8 cellular contexts compared by ENCODE assay signal in genomic region chr2:135709992-135710391, GRCh38. TPM values are rescaled to one million over a fixed set of nuclear protein-coding genes. Genes with fewer than 3 reads are reported as not detected.
A peak's percentile ranks its signal among the peaks of the same experiment; 100 is the strongest.
DNase-seq lines count a peak whose midpoint lies in the region; ATAC-seq and TF ChIP-seq lines count a peak whose summit lies in the region.

No MANE protein-coding gene starts in this region.

- H3K4ac ChIP-seq in IMR-90 (ENCODE audit: low read depth, low read length) = no peak overlapping the region

- H3K27me3 ChIP-seq in IMR-90 (ENCODE audit: control insufficient read depth, insufficient read depth, low read length) (no peaks in the 10 kb centered on the region), smooth muscle cell (ENCODE audit: low read depth) (no peaks in the 10 kb centered on the region)

- H2AK5ac ChIP-seq in IMR-90 (ENCODE audit: low read depth, low read length) = no peak overlapping the region

- H3K56ac ChIP-seq in IMR-90 (ENCODE audit: extremely low read depth, insufficient read depth, low read length) = no peak overlapping the region

- CTCF ChIA-PET in IMR-90 (lab: Yijun Ruan, JAX) = interaction anchor here (0.9 to 2.6 kb wide), 10 partner anchors 8 to 721 kb away, joined by 3 to 21 read pairs (median 4); no protein-coding TSS in a partner anchor

- no peak overlapping the region for H2AK9ac ChIP-seq in IMR-90 (replicated peaks; ENCODE audit: low read depth, low read length, poor library complexity)

- TF ChIP-seq RAD21 in IMR-90 (IDR thresholded peaks at IDR 0.05; ENCODE audit: low read length) = peak; percentile 92

- POLR2A ChIA-PET in IMR-90 (lab: Charles Lee; ENCODE audit: unreplicated experiment) = no interaction called here

- TF ChIP-seq CTCF in IMR-90 (conservative IDR thresholded peaks at IDR 0.05; ENCODE audit: low read depth, low read length) (peak; percentile 89), smooth muscle cell (IDR thresholded peaks at IDR 0.05; ENCODE audit: borderline replicate concordance, insufficient read depth, poor library complexity, severe bottlenecking) (peak; percentile 97)

- H3K9ac ChIP-seq in IMR-90 (ENCODE audit: low read depth, low read length) (no peak overlapping the region), smooth muscle cell (ENCODE audit: low read depth) (no peak overlapping the region)

- no peak overlapping the region for H2BK120ac ChIP-seq in IMR-90 (ENCODE audit: low read depth, low read length)

- H3F3A ChIP-seq in smooth muscle cell (ENCODE audit: low read depth) = no peaks in the 10 kb centered on the region

- DNase-seq in activated gamma-delta T cell treated with Interleukin-2 at 50 U/mL for 16 hours = peak; percentile 77
- no peak for DNase-seq in activated gamma-delta T cell (lab: John Stamatoyannopoulos, UW)
- peak; percentile 39 for DNase-seq in IMR-90
- DNase-seq in T-helper 2 cell = peak; percentile 32 to 61 (median 53)
- DNase-seq in anterior cingulate cortex (lab: John Stamatoyannopoulos, UW) = peak in 49 of 58 donors; percentile 2 to 81 (median 29)
- DNase-seq in hepatic stellate cell (ENCODE audit: low spot score) = peak; percentile 42
- DNase-seq in smooth muscle cell (lab: John Stamatoyannopoulos, UW; ENCODE audit: unreplicated experiment) = peak; percentile 6

- H3K4me3 ChIP-seq in IMR-90 (ENCODE audit: insufficient read depth, low read depth, low read length) (no peak overlapping the region), smooth muscle cell (no peak overlapping the region)

- in situ Hi-C loops in IMR-90 (cut with MboI; ENCODE audit: low sequenced_read_pairs) = loop anchor here (5.0 kb wide), 1 partner anchor 703 kb away; no protein-coding TSS in a partner anchor

- H3K4me1 ChIP-seq in IMR-90 (ENCODE audit: control insufficient read depth, insufficient read depth, low read length) = no peaks in the 10 kb centered on the region
- H3K4me1 ChIP-seq in smooth muscle cell (ENCODE audit: low read depth) = no peaks in the 10 kb centered on the region

- no peak overlapping the region for H3K27ac ChIP-seq in IMR-90 (ENCODE audit: insufficient read depth, low read length)
- H3K27ac ChIP-seq in smooth muscle cell (ENCODE audit: low read depth) = no peak overlapping the region

- no peak overlapping the region for H4K91ac ChIP-seq in IMR-90 (ENCODE audit: insufficient read depth, low read depth, low read length)

- no peaks in the 10 kb centered on the region for H3K9me1 ChIP-seq in IMR-90 (ENCODE audit: insufficient read depth, low read length)

- dilution Hi-C loops in IMR-90 (cut with HindIII; ENCODE audit: low sequenced_read_pairs, unreplicated experiment) = no loop called here

- no peak overlapping the region for H3K14ac ChIP-seq in IMR-90 (replicated peaks; ENCODE audit: low read depth, low read length)

- H3K36me3 ChIP-seq in IMR-90 (ENCODE audit: control insufficient read depth, insufficient read depth, low read length) (peaks cover 2% of the 10 kb centered on the region; the same call in 1 of the 2 replicates), smooth muscle cell (ENCODE audit: low read depth) (no peaks in the 10 kb centered on the region)

- peak; percentile 94 for ATAC-seq in IMR-90 (ENCODE audit: low read depth)
- ATAC-seq in GM18873 (IDR thresholded peaks at IDR 0.05; ENCODE audit: low FRiP score, unreplicated experiment) = no peak

- H3K23ac ChIP-seq in IMR-90 (ENCODE audit: low read depth, low read length) = no peak overlapping the region

- H3K79me2 ChIP-seq in smooth muscle cell (ENCODE audit: low read depth) = no peaks in the 10 kb centered on the region

- no peak overlapping the region for H2BK20ac ChIP-seq in IMR-90 (ENCODE audit: low read depth, low read length)

- WGBS in IMR-90 (ENCODE audit: extremely low coverage in 2 of 2, insufficient read length in 1 of 2), 2 experiments = 96% methylated on average over 4 of the region's 6 CpGs; no CpG with 5 or more reads in 1 of the 2 experiments
- WGBS in smooth muscle cell (ENCODE audit: low lambda C conversion rate) = 73% methylated on average over 6 of the region's 6 CpGs

- no peak overlapping the region for H4K8ac ChIP-seq in IMR-90 (ENCODE audit: low read depth in 2 of 2, low read length in 2 of 2)

- H3K79me1 ChIP-seq in IMR-90 (ENCODE audit: low read depth in 1 of 2, low read length in 2 of 2) = no peaks in the 10 kb centered on the region; a peak in 1 of 4 replicates

- H2BK5ac ChIP-seq in IMR-90 (ENCODE audit: low read depth, low read length, poor library complexity, severe bottlenecking) = no peak overlapping the region

- intact Hi-C loops in IMR-90 (cut with micrococcal nuclease) = loop anchor here (1.0 to 10.0 kb wide), 6 partner anchors 135 to 723 kb away; partner anchors contain the start of genes R3HDM1 and ZRANB3

- no peak overlapping the region for H3K4me2 ChIP-seq in IMR-90 (ENCODE audit: low read depth, low read length)
- no peak overlapping the region for H3K4me2 ChIP-seq in smooth muscle cell

- no peak overlapping the region for H3K18ac ChIP-seq in IMR-90 (ENCODE audit: low read depth, low read length)

- H4K20me1 ChIP-seq in IMR-90 (ENCODE audit: insufficient read depth, low read length) (no peaks in the 10 kb centered on the region), smooth muscle cell (ENCODE audit: low read depth) (no peaks in the 10 kb centered on the region)

- no peak overlapping the region for H4K5ac ChIP-seq in IMR-90 (ENCODE audit: low read depth, low read length)

- TF ChIP-seq POLR2A in IMR-90 (IDR thresholded peaks at IDR 0.05; ENCODE audit: low read depth, low read length) = no peak

- H2BK15ac ChIP-seq in IMR-90 (ENCODE audit: low read depth, low read length) = no peak overlapping the region

- BruUV-seq in IMR-90 (replicated peaks; lab: Mats Ljungman, UMichigan) = no TSS peak

- H3K9me3 ChIP-seq in IMR-90 (ENCODE audit: control insufficient read depth, insufficient read depth, low read length) (no peaks in the 10 kb centered on the region), smooth muscle cell (replicated peaks; ENCODE audit: low read depth) (no peaks in the 10 kb centered on the region)

- H2AFZ ChIP-seq in IMR-90 (replicated peaks; ENCODE audit: low read length, poor library complexity) (no peak overlapping the region), smooth muscle cell (ENCODE audit: low read depth) (no peak overlapping the region)

TF ChIP-seq in IMR-90, 13 proteins besides CTCF, POLR2A, EP300 and RAD21:
- peak; percentile 91 for TF ChIP-seq SMC3 (IDR thresholded peaks at IDR 0.05; ENCODE audit: low read depth, low read length)
- no peak for TF ChIP-seq USF2 (IDR thresholded peaks at IDR 0.05; ENCODE audit: low read depth, low read length)

RNA-seq across cellular contexts. Expression of gene UBXN4, which starts 31.7 kb away (rescaled TPM):
- total RNA-seq in IMR-90 (2012; rRNA removed) (49.1 and 64.7 TPM in 2 replicates), smooth muscle cell (80.7 and 87.1 TPM in 2 replicates)
- polyA plus RNA-seq in IMR-90 (2012; rRNA removed) (39.1 and 48.1 TPM in 2 replicates), smooth muscle cell (130 and 164 TPM in 2 replicates)
- 8.1 and 14.9 TPM in 2 replicates for polyA plus RNA-seq in IMR-90 (2012; cell fraction: cytosol; rRNA removed)
- 19.8 and 128 TPM in 2 replicates for polyA plus RNA-seq in IMR-90 (2012; cell fraction: nucleus; rRNA removed; ENCODE audit: low replicate concordance)
